ENCODE assay signal across 20 cellular contexts in genomic region chr2:224860786-224861185, GRCh38.
A peak's percentile ranks its signal among the peaks of the same experiment; 100 is the strongest.
DNase-seq lines count a peak whose midpoint lies in the region; ATAC-seq and TF ChIP-seq lines count a peak whose summit lies in the region.
"Had no signal": no experiment of that assay in that cellular context is flagged by ENCODE, and none has a peak within 500 bp of the region (broad histone marks: within the 10 kb centered on the region; RNA-seq: fewer than 3 reads in every experiment).

No MANE protein-coding gene starts in this region.

- no peaks in the 10 kb centered on the region for H4K20me1 ChIP-seq in mammary epithelial cell (ENCODE audit: insufficient read depth, low read length)
- H4K20me1 ChIP-seq: BLaER1 treated with 17β-estradiol and CSF1 and Interleukin-3, amounts not matched to agents 10 nM and 100 nM had no signal

- peaks cover 11% of the 10 kb centered on the region for H3K36me3 Mint-ChIP-seq in activated naive CD8-positive, alpha-beta T cell
- peaks cover 63% of the 10 kb centered on the region for H3K36me3 Mint-ChIP-seq in activated naive CD8-positive, alpha-beta T cell treated with anti-CD3 and anti-CD28 coated beads, Interleukin-2, amount 50 U/mL, for 24 hours (ENCODE audit: low read depth)
- peaks cover 61% of the 10 kb centered on the region for H3K36me3 Mint-ChIP-seq in T-cell
- peaks cover 0 to 93% (median 40%) of the 10 kb centered on the region in 3 donors for H3K36me3 Mint-ChIP-seq in naive thymus-derived CD8-positive, alpha-beta T cell

- peaks cover 17% of the 10 kb centered on the region for H3K4me1 ChIP-seq in mammary epithelial cell (ENCODE audit: insufficient read depth, low read length)
- H3K4me1 ChIP-seq: BLaER1 treated with 17β-estradiol and CSF1 and Interleukin-3, amounts not matched to agents 10 nM and 100 nM; SJCRH30 had no signal

- H3K79me2 ChIP-seq in mammary epithelial cell (ENCODE audit: insufficient read depth, low read length): no peaks in the 10 kb centered on the region

- ATAC-seq in activated naive CD8-positive, alpha-beta T cell treated with anti-CD3 and anti-CD28 coated beads, Interleukin-2, amount 50 U/mL, for 24 hours: no peak
- no peak for ATAC-seq in T-cell (replicated peaks in 1 of 4)
- ATAC-seq in naive thymus-derived CD8-positive, alpha-beta T cell: no peak

- intact Hi-C loops in mammary epithelial cell (cut with micrococcal nuclease): no loop called here

- no peak for DNase-seq in activated naive CD8-positive, alpha-beta T cell treated with anti-CD3 and anti-CD28 coated beads, Interleukin-2, amount 50 U/mL, for 24 hours
- DNase-seq in T-cell (no peak), mammary epithelial cell (peak; percentile 35), occipital lobe (lab: John Stamatoyannopoulos, UW) (no peak), T-helper 2 cell (no peak)
- DNase-seq in naive thymus-derived CD8-positive, alpha-beta T cell: no peak
- DNase-seq: DMS79 treated with DMSO at 0.1 percent for 48 hours, H9, Karpas-422, MG63, NCI-H1048, NCI-H1436, NCI-H1930, NCI-H345, NCI-H524 treated with DMSO at 0.1 percent for 48 hours, PC-9, SJCRH30 had no signal

- TF ChIP-seq CTCF in mammary epithelial cell (conservative IDR thresholded peaks at IDR 0.05 in 1 of 2, IDR thresholded peaks at IDR 0.05 in 1 of 2; ENCODE audit: extremely low read depth in 1 of 2, insufficient read depth in 1 of 2, low read depth in 1 of 2, low read length in 2 of 2): no peak

- H3K4me3 Mint-ChIP-seq in activated naive CD8-positive, alpha-beta T cell: no peak overlapping the region
- H3K4me3 Mint-ChIP-seq in activated naive CD8-positive, alpha-beta T cell treated with anti-CD3 and anti-CD28 coated beads, Interleukin-2, amount 50 U/mL, for 24 hours: no peak overlapping the region
- H3K4me3 Mint-ChIP-seq in T-cell: no peak overlapping the region
- no peak overlapping the region for H3K4me3 Mint-ChIP-seq in naive thymus-derived CD8-positive, alpha-beta T cell
- H3K4me3 Mint-ChIP-seq: H9, IgD-negative memory B cell had no signal

- H3K36me3 ChIP-seq in mammary epithelial cell (ENCODE audit: insufficient read depth, low read length): no peaks in the 10 kb centered on the region
- H3K36me3 ChIP-seq: MG63, SJCRH30 had no signal

- peak overlapping the region; percentile 61 for H3K4me2 ChIP-seq in mammary epithelial cell (ENCODE audit: insufficient read depth, low read depth, low read length)
- H3K4me2 ChIP-seq: BLaER1 treated with 17β-estradiol and CSF1 and Interleukin-3, amounts not matched to agents 10 nM and 100 nM; PC-9 had no signal

- H3K9ac ChIP-seq in mammary epithelial cell (ENCODE audit: insufficient read depth, low read length): no peak overlapping the region
- H3K9ac ChIP-seq: BLaER1 treated with 17β-estradiol and CSF1 and Interleukin-3, amounts not matched to agents 10 nM and 100 nM had no signal

- in situ Hi-C loops in mammary epithelial cell (cut with MboI; ENCODE audit: low sequenced_read_pairs in 2 of 2): no loop called here

- H3K9me3 Mint-ChIP-seq in activated naive CD8-positive, alpha-beta T cell (ENCODE audit: low read depth): no peaks in the 10 kb centered on the region
- no peaks in the 10 kb centered on the region for H3K9me3 Mint-ChIP-seq in activated naive CD8-positive, alpha-beta T cell treated with anti-CD3 and anti-CD28 coated beads, Interleukin-2, amount 50 U/mL, for 24 hours
- H3K9me3 Mint-ChIP-seq in T-cell: no peaks in the 10 kb centered on the region
- H3K9me3 Mint-ChIP-seq in naive thymus-derived CD8-positive, alpha-beta T cell: no peaks in the 10 kb centered on the region
- H3K9me3 Mint-ChIP-seq: H9, IgD-negative memory B cell had no signal

- BruUV-seq in mammary epithelial cell (replicated peaks; lab: Mats Ljungman, UMichigan): no TSS peak

- H2AFZ ChIP-seq in mammary epithelial cell (ENCODE audit: low read depth, low read length): peak overlapping the region; percentile 22
- H2AFZ ChIP-seq: PC-9 had no signal

- no peak overlapping the region for H3K4me3 ChIP-seq in mammary epithelial cell (replicated peaks in 1 of 3; ENCODE audit: insufficient read depth in 1 of 3, low read depth in 2 of 3, low read length in 3 of 3)
- H3K4me3 ChIP-seq: BLaER1 treated with 17β-estradiol and CSF1 and Interleukin-3, amounts not matched to agents 10 nM and 100 nM; MG63; PC-9; SJCRH30 had no signal

- H3K4me1 Mint-ChIP-seq in activated naive CD8-positive, alpha-beta T cell (ENCODE audit: low read depth): peaks cover 2% of the 10 kb centered on the region
- H3K4me1 Mint-ChIP-seq in activated naive CD8-positive, alpha-beta T cell treated with anti-CD3 and anti-CD28 coated beads, Interleukin-2, amount 50 U/mL, for 24 hours: no peaks in the 10 kb centered on the region
- no peaks in the 10 kb centered on the region for H3K4me1 Mint-ChIP-seq in T-cell
- H3K4me1 Mint-ChIP-seq in naive thymus-derived CD8-positive, alpha-beta T cell: peaks cover 0 to 5% (median 4%) of the 10 kb centered on the region in 4 donors
- H3K4me1 Mint-ChIP-seq: H9 had no signal

- no peaks in the 10 kb centered on the region for H3K9me3 ChIP-seq in mammary epithelial cell (replicated peaks; ENCODE audit: insufficient read depth, low read length)
- H3K9me3 ChIP-seq: BLaER1 treated with 17β-estradiol and CSF1 and Interleukin-3, amounts not matched to agents 10 nM and 100 nM; MG63; SJCRH30 had no signal

- CTCF ChIA-PET in T-cell (lab: Charles Lee): interaction anchor here in 1 of 2 donors (0.7 kb wide), 1 partner anchor 54 kb away, joined by 3 read pairs; no protein-coding TSS in a partner anchor
- CTCF ChIA-PET in mammary epithelial cell (lab: Charles Lee; ENCODE audit: low non-redundant PET): no interaction called here

- H3K27ac ChIP-seq in mammary epithelial cell (ENCODE audit: insufficient read depth, low read depth, low read length): peak overlapping the region; percentile 38
- H3K27ac ChIP-seq: BLaER1 treated with 17β-estradiol and CSF1 and Interleukin-3, amounts not matched to agents 10 nM and 100 nM; PC-9; SJCRH30 had no signal

- H3K27me3 ChIP-seq in mammary epithelial cell (ENCODE audit: insufficient read depth, low read length): no peaks in the 10 kb centered on the region
- H3K27me3 ChIP-seq: BLaER1 treated with 17β-estradiol and CSF1 and Interleukin-3, amounts not matched to agents 10 nM and 100 nM; MG63; SJCRH30 had no signal

- POLR2A ChIA-PET in T-cell (lab: Charles Lee): no interaction called here
- POLR2A ChIA-PET in naive thymus-derived CD8-positive, alpha-beta T cell (lab: Charles Lee): interaction anchor here (1.0 kb wide), 1 partner anchor 97 kb away, joined by 3 read pairs; no protein-coding TSS in a partner anchor

- no peaks in the 10 kb centered on the region for H3K27me3 Mint-ChIP-seq in activated naive CD8-positive, alpha-beta T cell
- no peaks in the 10 kb centered on the region for H3K27me3 Mint-ChIP-seq in activated naive CD8-positive, alpha-beta T cell treated with anti-CD3 and anti-CD28 coated beads, Interleukin-2, amount 50 U/mL, for 24 hours
- no peaks in the 10 kb centered on the region for H3K27me3 Mint-ChIP-seq in T-cell
- H3K27me3 Mint-ChIP-seq in naive thymus-derived CD8-positive, alpha-beta T cell: no peaks in the 10 kb centered on the region
- H3K27me3 Mint-ChIP-seq: IgD-negative memory B cell had no signal

- peak overlapping the region; percentile 41 for H3K27ac Mint-ChIP-seq in activated naive CD8-positive, alpha-beta T cell
- H3K27ac Mint-ChIP-seq in activated naive CD8-positive, alpha-beta T cell treated with anti-CD3 and anti-CD28 coated beads, Interleukin-2, amount 50 U/mL, for 24 hours: no peak overlapping the region
- H3K27ac Mint-ChIP-seq in T-cell: peak overlapping the region; percentile 36 to 64
- H3K27ac Mint-ChIP-seq in naive thymus-derived CD8-positive, alpha-beta T cell: peak overlapping the region in 7 of 10 donors; percentile 20 to 65 (median 48)
- H3K27ac Mint-ChIP-seq: H9 had no signal

- dilution Hi-C loops in mammary epithelial cell (cut with HindIII; ENCODE audit: low sequenced_read_pairs): no loop called here
